Comparison of ENCODE assay signal across 9 cellular contexts in the genomic region with DNA sequence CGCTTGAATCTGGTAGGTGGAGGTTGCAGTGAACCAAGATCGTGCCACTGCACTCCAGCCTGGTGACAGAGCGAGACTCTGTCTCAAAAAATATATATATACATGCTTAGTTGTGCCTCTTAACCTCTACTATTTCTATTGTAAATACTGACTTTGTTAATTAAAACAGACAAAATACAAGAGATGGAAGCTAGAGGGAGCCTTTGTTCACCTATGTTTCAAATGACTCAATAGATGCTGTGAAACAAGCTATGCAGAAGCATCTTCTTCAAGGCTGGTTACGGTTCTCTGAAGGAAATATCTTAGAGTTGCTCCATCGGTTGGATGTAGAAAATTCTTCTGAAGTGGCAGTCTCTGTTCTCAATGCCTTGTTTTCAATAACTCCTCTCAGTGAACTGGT. TPM values are rescaled to one million over a fixed set of nuclear protein-coding genes. Genes with fewer than 3 reads are reported as not detected.
DNase-seq lines count a peak whose midpoint lies in the region; ATAC-seq and TF ChIP-seq lines count a peak whose summit lies in the region.
"Had no signal": no experiment of that assay in that cellular context is flagged by ENCODE, and none has a peak within 500 bp of the region (broad histone marks: within the 10 kb centered on the region; RNA-seq: fewer than 3 reads in every experiment).

No MANE protein-coding gene starts in this region.

- H3K79me2 ChIP-seq in neural progenitor cell (ENCODE audit: low read depth), result peaks cover 99% of the 10 kb centered on the region

- H2AFZ ChIP-seq in neural progenitor cell (replicated peaks), result no peak overlapping the region

- peaks cover 35% of the 10 kb centered on the region for H4K20me1 ChIP-seq in neural progenitor cell (ENCODE audit: low read depth)

- no peak overlapping the region for H3K4me2 ChIP-seq in neural progenitor cell

- no peaks in the 10 kb centered on the region for H3F3A ChIP-seq in neural progenitor cell (ENCODE audit: low read depth)

- H3K9me3 Mint-ChIP-seq in neural progenitor cell, result no peaks in the 10 kb centered on the region

- in situ Hi-C loops in SK-MEL-5 (cut with HindIII; ENCODE audit: low pct_unique_long_range_greater_than_20kb, low sequenced_read_pairs), result no loop called here

- H3K36me3 Mint-ChIP-seq in neural progenitor cell, result peaks cover 32% of the 10 kb centered on the region

- H3K9ac ChIP-seq in neural progenitor cell, result no peak overlapping the region

- H3K4me3 ChIP-seq in epithelial cell of esophagus (ENCODE audit: low read length), result no peak overlapping the region
- H3K4me3 ChIP-seq in neural progenitor cell, result no peak overlapping the region

- H3K27ac ChIP-seq in neural progenitor cell, result no peak overlapping the region

- peaks cover 17% of the 10 kb centered on the region for H3K4me1 Mint-ChIP-seq in neural progenitor cell

- no peak overlapping the region for H3K4me3 Mint-ChIP-seq in neural progenitor cell

- no peaks in the 10 kb centered on the region for H3K27me3 Mint-ChIP-seq in neural progenitor cell (ENCODE audit: insufficient read depth, low read depth)

- H3K27me3 ChIP-seq in neural progenitor cell, result no peaks in the 10 kb centered on the region

- no peak overlapping the region for H3K27ac Mint-ChIP-seq in neural progenitor cell

- ATAC-seq in GM21360 (IDR thresholded peaks at IDR 0.05; ENCODE audit: unreplicated experiment), result peak; percentile 74
- ATAC-seq in HG03565 (IDR thresholded peaks at IDR 0.05; ENCODE audit: unreplicated experiment), result peak; percentile 79

- peak; percentile 56 for TF ChIP-seq CTCF in epithelial cell of esophagus (IDR thresholded peaks at IDR 0.05; ENCODE audit: insufficient read depth, low read depth, low read length, missing control alignments)
- TF ChIP-seq CTCF in neural progenitor cell (IDR thresholded peaks at IDR 0.05), result peak; percentile 54

- peaks cover 14% of the 10 kb centered on the region for H3K4me1 ChIP-seq in neural progenitor cell

- peak; percentile 12 for DNase-seq in NCI-H146 (lab: John Stamatoyannopoulos, UW)
- no peak for DNase-seq in NCI-H146 treated with DMSO at 0.1 percent for 48 hours (lab: John Stamatoyannopoulos, UW; ENCODE audit: unreplicated experiment)
- DNase-seq in SK-MEL-5 (ENCODE audit: low read depth, low spot score), result peak; percentile 70
- peak; percentile 70 for DNase-seq in epithelial cell of esophagus (ENCODE audit: low read depth)
- DNase-seq in neural progenitor cell (ENCODE audit: low spot score), result peak; percentile 45
- DNase-seq in NCI-H128 (lab: John Stamatoyannopoulos, UW; ENCODE audit: unreplicated experiment), result no peak

- H3K9me3 ChIP-seq in neural progenitor cell (ENCODE audit: low read depth), result no peaks in the 10 kb centered on the region

- peaks cover 34% of the 10 kb centered on the region for H3K36me3 ChIP-seq in neural progenitor cell

RNA-seq across cellular contexts. Expression of a gene that starts 6.2 kb away (rescaled TPM):
- 41.3 and 45.1 TPM in 2 replicates for total RNA-seq in SK-MEL-5 (2014; rRNA removed; shearing (Covaris generic))
- 26.6 and 31.9 TPM in 2 replicates for polyA plus RNA-seq in SK-MEL-5 (2015; cell fraction: cytosol; rRNA removed)
- polyA plus RNA-seq in SK-MEL-5 (2015; cell fraction: nucleus; rRNA removed), result 47.9 and 71.4 TPM in 2 replicates
- 132 and 211 TPM in 2 replicates for total RNA-seq in neural progenitor cell (ENCODE audit: low replicate concordance)

RNA-seq across cellular contexts. Expression of a gene that starts 6.5 kb away (rescaled TPM):
- total RNA-seq in SK-MEL-5 (2014; rRNA removed; shearing (Covaris generic)), result 44.3 and 51.4 TPM in 2 replicates
- polyA plus RNA-seq in SK-MEL-5 (2015; cell fraction: cytosol; rRNA removed), result 26.2 and 28.6 TPM in 2 replicates
- 48.2 and 66.4 TPM in 2 replicates for polyA plus RNA-seq in SK-MEL-5 (2015; cell fraction: nucleus; rRNA removed)
- total RNA-seq in neural progenitor cell (ENCODE audit: low replicate concordance), result 65.7 and 75.8 TPM in 2 replicates

RNA-seq across cellular contexts. Expression of a gene that starts 35.6 kb away (rescaled TPM):
- total RNA-seq in SK-MEL-5 (2014; rRNA removed; shearing (Covaris generic)), result not detected in 2 replicates
- polyA plus RNA-seq in SK-MEL-5 (2015; cell fraction: cytosol; rRNA removed), result 0.05 and 0.07 TPM in 2 replicates
- not detected in 2 replicates for polyA plus RNA-seq in SK-MEL-5 (2015; cell fraction: nucleus; rRNA removed)
- total RNA-seq in neural progenitor cell (ENCODE audit: low replicate concordance), result 0.03 TPM in 1 of 2 replicates, not detected in the other
- total RNA-seq: subcutaneous adipose tissue had no signal

Comparison
In these comparisons a context has a peak if more than half of its experiments do, and no peak if none do; other contexts are left out.
1. DNase-seq: peak in NCI-H146 (single experiment), SK-MEL-5 (single experiment), epithelial cell of esophagus (single experiment) and neural progenitor cell (single experiment); none in NCI-H146 treated with DMSO at 0.1 percent for 48 hours (single experiment) and NCI-H128 (single experiment).